Comparison of ENCODE assay signal across 1 cellular context in the genomic region with DNA sequence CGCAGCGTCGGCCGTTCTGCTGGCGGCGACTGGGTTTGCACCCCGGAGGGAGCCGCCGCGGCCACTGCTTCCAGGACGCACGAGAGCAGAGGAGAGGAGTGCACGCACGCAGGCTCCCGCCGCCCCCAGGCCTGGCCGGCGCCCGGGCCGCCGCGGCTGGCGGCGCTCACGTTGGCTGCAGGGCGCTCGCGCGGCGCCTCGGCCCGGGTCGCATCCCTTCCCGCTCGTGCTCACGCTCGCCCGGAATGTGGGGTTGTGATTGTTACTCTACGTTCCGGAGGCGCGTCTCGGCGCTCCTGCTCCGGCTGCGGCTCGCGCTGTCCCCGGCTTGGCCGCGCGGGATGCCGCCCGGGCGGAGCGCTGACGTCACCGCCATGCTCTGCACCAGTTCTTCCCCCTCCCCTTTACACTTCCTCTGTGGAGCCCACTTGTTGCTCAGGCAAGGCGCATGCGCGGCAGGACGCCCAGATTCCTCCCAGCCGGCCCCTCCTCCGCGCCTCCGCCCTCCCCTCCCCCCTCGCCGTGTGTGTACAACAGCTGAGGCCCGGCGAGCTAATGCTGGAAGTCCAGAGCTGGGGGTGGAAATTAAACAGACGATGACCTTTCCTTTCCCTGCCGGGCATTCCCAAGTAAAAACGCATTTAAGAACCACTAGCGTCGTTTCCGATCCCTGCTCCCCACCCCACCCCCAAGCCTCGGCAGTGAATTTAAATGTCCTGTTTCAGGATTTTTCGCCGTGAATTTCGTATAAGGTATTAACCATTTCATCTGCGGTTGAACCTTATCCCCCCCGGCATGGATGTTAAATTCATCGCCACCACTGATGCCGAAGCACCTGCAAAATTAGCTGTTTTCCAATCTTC.
TF ChIP-seq lines count a peak whose summit lies in the region.

Gene IRF2BPL (minus strand): TSS at position 325 of the 863 bp plus-strand sequence. CDS start 916 bp downstream, outside the sequence.

TF ChIP-seq in HepG2, 621 proteins besides CTCF, POLR2A, EP300 and RAD21 (continued from another document and continues in another):
- TF ChIP-seq ARID5B (CRISPR knock-in tag; IDR thresholded peaks at IDR 0.05), result peak; percentile 92
- TF ChIP-seq ZNF326 (CRISPR knock-in tag; IDR thresholded peaks at IDR 0.05; ENCODE audit: borderline replicate concordance), result no peak
- TF ChIP-seq REPIN1 (CRISPR knock-in tag; IDR thresholded peaks at IDR 0.05; ENCODE audit: borderline replicate concordance, low read depth), result no peak
- TF ChIP-seq ZZZ3 (CRISPR knock-in tag; IDR thresholded peaks at IDR 0.05; ENCODE audit: borderline replicate concordance), result no peak
- TF ChIP-seq ZNF256 (CRISPR knock-in tag; conservative IDR thresholded peaks at IDR 0.05), result no peak
- peak; percentile 88; the same call in 1 of the 2 replicates for TF ChIP-seq TARDBP (CRISPR knock-in tag; IDR thresholded peaks at IDR 0.05)
- no peak for TF ChIP-seq AGO1 (IDR thresholded peaks at IDR 0.05; ENCODE audit: low read depth, low read length, poor library complexity, severe bottlenecking)
- TF ChIP-seq, protein P1, sequence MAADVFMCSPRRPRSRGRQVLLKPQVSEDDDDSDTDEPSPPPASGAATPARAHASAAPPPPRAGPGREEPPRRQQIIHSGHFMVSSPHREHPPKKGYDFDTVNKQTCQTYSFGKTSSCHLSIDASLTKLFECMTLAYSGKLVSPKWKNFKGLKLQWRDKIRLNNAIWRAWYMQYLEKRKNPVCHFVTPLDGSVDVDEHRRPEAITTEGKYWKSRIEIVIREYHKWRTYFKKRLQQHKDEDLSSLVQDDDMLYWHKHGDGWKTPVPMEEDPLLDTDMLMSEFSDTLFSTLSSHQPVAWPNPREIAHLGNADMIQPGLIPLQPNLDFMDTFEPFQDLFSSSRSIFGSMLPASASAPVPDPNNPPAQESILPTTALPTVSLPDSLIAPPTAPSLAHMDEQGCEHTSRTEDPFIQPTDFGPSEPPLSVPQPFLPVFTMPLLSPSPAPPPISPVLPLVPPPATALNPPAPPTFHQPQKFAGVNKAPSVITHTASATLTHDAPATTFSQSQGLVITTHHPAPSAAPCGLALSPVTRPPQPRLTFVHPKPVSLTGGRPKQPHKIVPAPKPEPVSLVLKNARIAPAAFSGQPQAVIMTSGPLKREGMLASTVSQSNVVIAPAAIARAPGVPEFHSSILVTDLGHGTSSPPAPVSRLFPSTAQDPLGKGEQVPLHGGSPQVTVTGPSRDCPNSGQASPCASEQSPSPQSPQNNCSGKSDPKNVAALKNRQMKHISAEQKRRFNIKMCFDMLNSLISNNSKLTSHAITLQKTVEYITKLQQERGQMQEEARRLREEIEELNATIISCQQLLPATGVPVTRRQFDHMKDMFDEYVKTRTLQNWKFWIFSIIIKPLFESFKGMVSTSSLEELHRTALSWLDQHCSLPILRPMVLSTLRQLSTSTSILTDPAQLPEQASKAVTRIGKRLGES (CRISPR knock-in tag; IDR thresholded peaks at IDR 0.05; ENCODE audit: borderline replicate concordance), result no peak
- peak; percentile 29; the same call in 1 of the 2 replicates for TF ChIP-seq ZNF619 (CRISPR knock-in tag; IDR thresholded peaks at IDR 0.05)
- 0 out of 2 replicates have a peak, but pooled peaks have one; percentile 79 for TF ChIP-seq ZFP1 (CRISPR knock-in tag; IDR thresholded peaks at IDR 0.05)
- no peak for TF ChIP-seq HDAC6 (IDR thresholded peaks at IDR 0.05; ENCODE audit: low read depth, low read length)
- no peak for TF ChIP-seq ZNF296 (CRISPR knock-in tag; conservative IDR thresholded peaks at IDR 0.05)
- peak; percentile 76 for TF ChIP-seq POGZ (CRISPR knock-in tag; IDR thresholded peaks at IDR 0.05)
- no peak for TF ChIP-seq ZNF496 (CRISPR knock-in tag; IDR thresholded peaks at IDR 0.05; ENCODE audit: insufficient replicate concordance)
- TF ChIP-seq PHF5A (CRISPR knock-in tag; IDR thresholded peaks at IDR 0.05; ENCODE audit: low read depth, unreplicated experiment), result no peak
- peak; percentile 77; the same call in 1 of the 2 replicates for TF ChIP-seq ZNF740 (CRISPR knock-in tag; IDR thresholded peaks at IDR 0.05)
- TF ChIP-seq, protein P2, sequence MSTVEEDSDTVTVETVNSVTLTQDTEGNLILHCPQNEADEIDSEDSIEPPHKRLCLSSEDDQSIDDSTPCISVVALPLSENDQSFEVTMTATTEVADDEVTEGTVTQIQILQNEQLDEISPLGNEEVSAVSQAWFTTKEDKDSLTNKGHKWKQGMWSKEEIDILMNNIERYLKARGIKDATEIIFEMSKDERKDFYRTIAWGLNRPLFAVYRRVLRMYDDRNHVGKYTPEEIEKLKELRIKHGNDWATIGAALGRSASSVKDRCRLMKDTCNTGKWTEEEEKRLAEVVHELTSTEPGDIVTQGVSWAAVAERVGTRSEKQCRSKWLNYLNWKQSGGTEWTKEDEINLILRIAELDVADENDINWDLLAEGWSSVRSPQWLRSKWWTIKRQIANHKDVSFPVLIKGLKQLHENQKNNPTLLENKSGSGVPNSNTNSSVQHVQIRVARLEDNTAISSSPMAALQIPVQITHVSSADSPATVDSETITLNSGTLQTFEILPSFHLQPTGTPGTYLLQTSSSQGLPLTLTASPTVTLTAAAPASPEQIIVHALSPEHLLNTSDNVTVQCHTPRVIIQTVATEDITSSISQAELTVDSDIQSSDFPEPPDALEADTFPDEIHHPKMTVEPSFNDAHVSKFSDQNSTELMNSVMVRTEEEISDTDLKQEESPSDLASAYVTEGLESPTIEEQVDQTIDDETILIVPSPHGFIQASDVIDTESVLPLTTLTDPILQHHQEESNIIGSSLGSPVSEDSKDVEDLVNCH (CRISPR knock-in tag; IDR thresholded peaks at IDR 0.05), result no peak
- TF ChIP-seq MTA3 (CRISPR knock-in tag; IDR thresholded peaks at IDR 0.05), result no peak
- no peak for TF ChIP-seq ZNF615 (CRISPR knock-in tag; IDR thresholded peaks at IDR 0.05; ENCODE audit: borderline replicate concordance)
- TF ChIP-seq ATF5 (CRISPR knock-in tag; IDR thresholded peaks at IDR 0.05; ENCODE audit: low read depth), result no peak
- TF ChIP-seq HNF4G (IDR thresholded peaks at IDR 0.05; ENCODE audit: borderline replicate concordance, low read depth, low read length), result no peak; the same call in 1 of the 2 replicates
- peak; percentile 56; the same call in 1 of the 2 replicates for TF ChIP-seq HNF4G (CRISPR knock-in tag; IDR thresholded peaks at IDR 0.05; ENCODE audit: borderline replicate concordance, low read depth)
- no peak for TF ChIP-seq ZNF17 (CRISPR knock-in tag; IDR thresholded peaks at IDR 0.05)
- TF ChIP-seq ZNF720 (CRISPR knock-in tag; IDR thresholded peaks at IDR 0.05), result no peak
- TF ChIP-seq HOXA7 (CRISPR knock-in tag; IDR thresholded peaks at IDR 0.05), result no peak
- no peak for TF ChIP-seq ZBTB42 (CRISPR knock-in tag; IDR thresholded peaks at IDR 0.05)
- peak; percentile 80; the same call in 1 of the 2 replicates for TF ChIP-seq ISL2 (CRISPR knock-in tag; IDR thresholded peaks at IDR 0.05)
- no peak for TF ChIP-seq ZNF383 (CRISPR knock-in tag; IDR thresholded peaks at IDR 0.05; ENCODE audit: borderline replicate concordance)
- no peak for TF ChIP-seq POLR2AphosphoS2 (IDR thresholded peaks at IDR 0.05; ENCODE audit: low read depth, low read length)
- TF ChIP-seq, protein P3, sequence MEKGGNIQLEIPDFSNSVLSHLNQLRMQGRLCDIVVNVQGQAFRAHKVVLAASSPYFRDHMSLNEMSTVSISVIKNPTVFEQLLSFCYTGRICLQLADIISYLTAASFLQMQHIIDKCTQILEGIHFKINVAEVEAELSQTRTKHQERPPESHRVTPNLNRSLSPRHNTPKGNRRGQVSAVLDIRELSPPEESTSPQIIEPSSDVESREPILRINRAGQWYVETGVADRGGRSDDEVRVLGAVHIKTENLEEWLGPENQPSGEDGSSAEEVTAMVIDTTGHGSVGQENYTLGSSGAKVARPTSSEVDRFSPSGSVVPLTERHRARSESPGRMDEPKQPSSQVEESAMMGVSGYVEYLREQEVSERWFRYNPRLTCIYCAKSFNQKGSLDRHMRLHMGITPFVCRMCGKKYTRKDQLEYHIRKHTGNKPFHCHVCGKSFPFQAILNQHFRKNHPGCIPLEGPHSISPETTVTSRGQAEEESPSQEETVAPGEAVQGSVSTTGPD (CRISPR knock-in tag; IDR thresholded peaks at IDR 0.05), result no peak
- TF ChIP-seq ZXDC (CRISPR knock-in tag; IDR thresholded peaks at IDR 0.05), result no peak
- TF ChIP-seq YY1 (IDR thresholded peaks at IDR 0.05; ENCODE audit: insufficient read depth, insufficient replicate concordance, low read depth, low read length), result peak; percentile 35
- TF ChIP-seq, protein P4, sequence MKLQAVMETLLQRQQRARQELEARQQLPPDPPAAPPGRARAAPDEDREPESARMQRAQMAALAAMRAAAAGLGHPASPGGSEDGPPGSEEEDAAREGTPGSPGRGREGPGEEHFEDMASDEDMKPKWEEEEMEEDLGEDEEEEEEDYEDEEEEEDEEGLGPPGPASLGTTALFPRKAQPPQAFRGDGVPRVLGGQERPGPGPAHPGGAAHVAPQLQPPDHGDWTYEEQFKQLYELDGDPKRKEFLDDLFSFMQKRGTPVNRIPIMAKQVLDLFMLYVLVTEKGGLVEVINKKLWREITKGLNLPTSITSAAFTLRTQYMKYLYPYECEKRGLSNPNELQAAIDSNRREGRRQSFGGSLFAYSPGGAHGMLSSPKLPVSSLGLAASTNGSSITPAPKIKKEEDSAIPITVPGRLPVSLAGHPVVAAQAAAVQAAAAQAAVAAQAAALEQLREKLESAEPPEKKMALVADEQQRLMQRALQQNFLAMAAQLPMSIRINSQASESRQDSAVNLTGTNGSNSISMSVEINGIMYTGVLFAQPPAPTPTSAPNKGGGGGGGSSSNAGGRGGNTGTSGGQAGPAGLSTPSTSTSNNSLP (IDR thresholded peaks at IDR 0.05; ENCODE audit: low read depth, low read length), result peak; percentile 59; the same call in 1 of the 2 replicates
- TF ChIP-seq, protein P5, sequence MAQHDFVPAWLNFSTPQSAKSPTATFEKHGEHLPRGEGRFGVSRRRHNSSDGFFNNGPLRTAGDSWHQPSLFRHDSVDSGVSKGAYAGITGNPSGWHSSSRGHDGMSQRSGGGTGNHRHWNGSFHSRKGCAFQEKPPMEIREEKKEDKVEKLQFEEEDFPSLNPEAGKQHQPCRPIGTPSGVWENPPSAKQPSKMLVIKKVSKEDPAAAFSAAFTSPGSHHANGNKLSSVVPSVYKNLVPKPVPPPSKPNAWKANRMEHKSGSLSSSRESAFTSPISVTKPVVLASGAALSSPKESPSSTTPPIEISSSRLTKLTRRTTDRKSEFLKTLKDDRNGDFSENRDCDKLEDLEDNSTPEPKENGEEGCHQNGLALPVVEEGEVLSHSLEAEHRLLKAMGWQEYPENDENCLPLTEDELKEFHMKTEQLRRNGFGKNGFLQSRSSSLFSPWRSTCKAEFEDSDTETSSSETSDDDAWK (CRISPR knock-in tag; IDR thresholded peaks at IDR 0.05), result no peak
- TF ChIP-seq REXO4 (CRISPR knock-in tag; IDR thresholded peaks at IDR 0.05; ENCODE audit: borderline replicate concordance), result no peak
- no peak for TF ChIP-seq PAWR (CRISPR knock-in tag; IDR thresholded peaks at IDR 0.05; ENCODE audit: borderline replicate concordance)
- TF ChIP-seq ZFY (CRISPR knock-in tag; IDR thresholded peaks at IDR 0.05), result peak; percentile 85
